19 cellular contexts compared by ENCODE assay signal in the genomic region with DNA sequence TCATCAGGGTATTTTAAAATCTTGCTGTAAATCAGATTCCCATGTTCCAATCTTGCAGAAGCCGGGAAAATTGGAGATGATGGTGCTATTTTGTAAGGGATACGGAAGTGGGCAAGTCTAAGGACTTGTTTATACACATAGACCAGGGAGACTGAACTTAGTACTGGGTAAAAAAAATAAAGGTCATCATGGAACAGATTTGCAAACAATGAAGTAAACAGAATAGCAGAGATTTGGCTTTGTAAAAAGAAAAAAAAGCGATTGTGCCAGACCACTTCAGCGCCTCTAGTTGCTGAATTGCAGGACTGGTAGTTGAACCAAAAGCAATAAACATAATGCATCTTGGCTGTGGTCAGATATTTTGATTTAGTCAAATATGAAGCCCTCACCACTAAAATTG.
"Had no signal": no experiment of that assay in that cellular context is flagged by ENCODE, and none has a peak within 500 bp of the region (broad histone marks: within the 10 kb centered on the region; RNA-seq: fewer than 3 reads in every experiment).

No MANE protein-coding gene starts in this region.

- FAIRE-seq: HTR-8/SVneo, RCC 7860 had no signal

- H3K27ac ChIP-seq: HL-60 had no signal

- H3K27me3 ChIP-seq: MG63 had no signal

- ATAC-seq: SK-N-SH treated with all-trans-retinoic acid at 6 μM for 48 hours had no signal

- H3K4me3 ChIP-seq: MG63 had no signal

- DNase-seq: KBM-7, MG63, NCI-H1092 treated with DMSO at 0.1 percent for 48 hours, NCI-H1436, NCI-H187, NCI-H2029, NCI-H2081 treated with DMSO at 0.1 percent for 48 hours, NCI-H2171, NCI-H226, NCI-H446 treated with DMSO at 0.1 percent for 48 hours, NCI-H524, NCI-H526 treated with DMSO at 0.1 percent for 48 hours, NCI-H774, RPMI8226, SHP77 had no signal

- H3K36me3 ChIP-seq: MG63 had no signal

- H3K9me3 ChIP-seq: MG63 had no signal
